ENCODE assay signal across 27 cellular contexts in genomic region chr1:174497461-174497860, GRCh38. TPM values are rescaled to one million over a fixed set of nuclear protein-coding genes. Genes with fewer than 3 reads are reported as not detected.
DNase-seq lines count a peak whose midpoint lies in the region; ATAC-seq, FAIRE-seq and TF ChIP-seq lines count a peak whose summit lies in the region.
"Had no signal": no experiment of that assay in that cellular context is flagged by ENCODE, and none has a peak within 500 bp of the region (broad histone marks: within the 10 kb centered on the region; RNA-seq: fewer than 3 reads in every experiment).

No MANE protein-coding gene starts in this region.

- H2AFZ ChIP-seq in mammary epithelial cell (ENCODE audit: low read depth, low read length) = no peak overlapping the region

- peak overlapping the region; percentile 8 for H3K27ac Mint-ChIP-seq in MCF 10A (ENCODE audit: low read depth, unreplicated experiment)
- H3K27ac Mint-ChIP-seq in WTC11 = peak overlapping the region; percentile 4; the same call in 1 of the 2 replicates
- H3K27ac Mint-ChIP-seq: activated naive CD8-positive, alpha-beta T cell treated with anti-CD3 and anti-CD28 coated beads, Interleukin-2, amount 50 U/mL, for 24 hours; CD4-positive, alpha-beta T cell; memory B cell; T-helper 17 cell had no signal

- H3K4me3 Mint-ChIP-seq in MCF 10A (ENCODE audit: unreplicated experiment) (no peak overlapping the region), WTC11 (no peak overlapping the region)
- H3K4me3 Mint-ChIP-seq: activated naive CD8-positive, alpha-beta T cell treated with anti-CD3 and anti-CD28 coated beads, Interleukin-2, amount 50 U/mL, for 24 hours; CD4-positive, alpha-beta T cell; memory B cell; T-helper 17 cell had no signal

- CTCF ChIA-PET in MCF 10A (lab: Yijun Ruan, JAX) (interaction anchor here (0.7 to 1.6 kb wide), 5 partner anchors 14 to 422 kb away, joined by 3 to 6 read pairs (median 3); no protein-coding TSS in a partner anchor), mammary epithelial cell (lab: Charles Lee; ENCODE audit: low non-redundant PET) (no interaction called here), WTC11 (lab: Charles Lee) (interaction anchor here (0.5 to 0.8 kb wide), 2 partner anchors 46 to 250 kb away, joined by 3 to 4 read pairs; no protein-coding TSS in a partner anchor)

- dilution Hi-C loops in mammary epithelial cell (cut with HindIII; ENCODE audit: low sequenced_read_pairs) = no loop called here

- H3K9ac ChIP-seq in mammary epithelial cell (ENCODE audit: insufficient read depth, low read length) (no peak overlapping the region), colonic mucosa (ENCODE audit: low read depth in 2 of 2, low read length in 2 of 2) (no peak overlapping the region)

- no peaks in the 10 kb centered on the region for H3K36me3 Mint-ChIP-seq in MCF 10A (ENCODE audit: insufficient read depth, unreplicated experiment)
- no peaks in the 10 kb centered on the region for H3K36me3 Mint-ChIP-seq in WTC11

- H3K9me3 Mint-ChIP-seq in MCF 10A (ENCODE audit: unreplicated experiment) (no peaks in the 10 kb centered on the region), WTC11 (no peaks in the 10 kb centered on the region)
- H3K9me3 Mint-ChIP-seq: activated naive CD8-positive, alpha-beta T cell treated with anti-CD3 and anti-CD28 coated beads, Interleukin-2, amount 50 U/mL, for 24 hours; CD4-positive, alpha-beta T cell; memory B cell had no signal

- DNase-seq in MCF 10A (ENCODE audit: unreplicated experiment) (peak; percentile 12), mammary epithelial cell (no peak), WTC11 (ENCODE audit: low spot score) (no peak), globus pallidus (ENCODE audit: low spot score) (peak; percentile 4), renal cortical epithelial cell (ENCODE audit: low read depth) (peak; percentile 19), GM12892 (ENCODE audit: insufficient read length) (no peak), colonic mucosa (no peak), amniotic stem cell (lab: John Stamatoyannopoulos, UW) (no peak)
- DNase-seq: activated CD4-positive, alpha-beta T cell treated with anti-CD3 and anti-CD28 coated beads for 4 hours; activated gamma-delta T cell; activated naive CD8-positive, alpha-beta T cell treated with anti-CD3 and anti-CD28 coated beads, Interleukin-2, amount 50 U/mL, for 24 hours; CD4-positive, alpha-beta T cell; effector CD4-positive, alpha-beta T cell; HCEC 1CT; heart right ventricle; NCI-H1105 treated with DMSO at 0.1 percent for 48 hours; NCI-H1930; NCI-H226; NCI-H748 treated with DMSO at 0.1 percent for 48 hours; small intestine; T-helper 17 cell; transverse colon had no signal

- H3K9me3 ChIP-seq in mammary epithelial cell (replicated peaks; ENCODE audit: insufficient read depth, low read length) (no peaks in the 10 kb centered on the region), colonic mucosa (no peaks in the 10 kb centered on the region)
- H3K9me3 ChIP-seq: heart right ventricle, transverse colon had no signal

- no peaks in the 10 kb centered on the region for H3K4me1 ChIP-seq in mammary epithelial cell (ENCODE audit: insufficient read depth, low read length)
- no peaks in the 10 kb centered on the region for H3K4me1 ChIP-seq in colonic mucosa
- H3K4me1 ChIP-seq: SJSA1 had no signal

- H3K36me3 ChIP-seq in mammary epithelial cell (ENCODE audit: insufficient read depth, low read length) = no peaks in the 10 kb centered on the region
- H3K36me3 ChIP-seq in colonic mucosa = no peaks in the 10 kb centered on the region
- H3K36me3 ChIP-seq: heart right ventricle, SJSA1, transverse colon had no signal

- no peaks in the 10 kb centered on the region for H3K27me3 Mint-ChIP-seq in MCF 10A (ENCODE audit: insufficient read depth, unreplicated experiment)
- H3K27me3 Mint-ChIP-seq in WTC11 (ENCODE audit: low read depth) = no peaks in the 10 kb centered on the region
- H3K27me3 Mint-ChIP-seq: activated naive CD8-positive, alpha-beta T cell treated with anti-CD3 and anti-CD28 coated beads, Interleukin-2, amount 50 U/mL, for 24 hours; CD4-positive, alpha-beta T cell; memory B cell; T-helper 17 cell had no signal

- intact Hi-C loops in MCF 10A (cut with micrococcal nuclease) (no loop called here), mammary epithelial cell (cut with micrococcal nuclease) (no loop called here), colonic mucosa (cut with DNase I) (no loop called here)

- TF ChIP-seq POLR2A in GM12892 (IDR thresholded peaks at IDR 0.05; ENCODE audit: low read depth, low read length) = no peak

- H3K27me3 ChIP-seq in mammary epithelial cell (ENCODE audit: insufficient read depth, low read length) (no peaks in the 10 kb centered on the region), colonic mucosa (no peaks in the 10 kb centered on the region)
- H3K27me3 ChIP-seq: heart right ventricle, SJSA1, transverse colon had no signal

- POLR2A ChIA-PET in MCF 10A (lab: Yijun Ruan, JAX) = interaction anchor here (0.7 to 1.0 kb wide), 2 partner anchors 16 to 27 kb away, joined by 3 to 4 read pairs; no protein-coding TSS in a partner anchor
- POLR2A ChIA-PET in WTC11 (lab: Charles Lee) = no interaction called here

- no peaks in the 10 kb centered on the region for H4K20me1 ChIP-seq in mammary epithelial cell (ENCODE audit: insufficient read depth, low read length)

- peaks cover 5% of the 10 kb centered on the region for H3K4me1 Mint-ChIP-seq in MCF 10A (ENCODE audit: insufficient read depth, unreplicated experiment)
- H3K4me1 Mint-ChIP-seq in WTC11 = peaks cover 4% of the 10 kb centered on the region; the same call in 1 of the 2 replicates

- in situ Hi-C loops in mammary epithelial cell (cut with MboI; ENCODE audit: low sequenced_read_pairs in 2 of 2) = no loop called here

- ATAC-seq in WTC11 = peak; percentile 52; the same call in 1 of the 2 replicates
- ATAC-seq: activated naive CD8-positive, alpha-beta T cell treated with anti-CD3 and anti-CD28 coated beads, Interleukin-2, amount 50 U/mL, for 24 hours; T-helper 17 cell had no signal

- H3K4me3 ChIP-seq in mammary epithelial cell (replicated peaks in 1 of 3; ENCODE audit: insufficient read depth in 1 of 3, low read depth in 2 of 3, low read length in 3 of 3) (no peak overlapping the region), colonic mucosa (no peak overlapping the region)
- H3K4me3 ChIP-seq: heart right ventricle, SJSA1, transverse colon had no signal

- H3K27ac ChIP-seq in mammary epithelial cell (ENCODE audit: insufficient read depth, low read depth, low read length) (no peak overlapping the region), colonic mucosa (no peak overlapping the region)
- H3K27ac ChIP-seq: epithelial cell of prostate, heart right ventricle, SJSA1, transverse colon had no signal

- TF ChIP-seq CTCF in MCF 10A (IDR thresholded peaks at IDR 0.05; ENCODE audit: unreplicated experiment) (no peak), mammary epithelial cell (conservative IDR thresholded peaks at IDR 0.05 in 1 of 2, IDR thresholded peaks at IDR 0.05 in 1 of 2; ENCODE audit: extremely low read depth in 1 of 2, insufficient read depth in 1 of 2, low read depth in 1 of 2, low read length in 2 of 2) (no peak), WTC11 (IDR thresholded peaks at IDR 0.05) (no peak), colonic mucosa (IDR thresholded peaks at IDR 0.05) (no peak)

- BruUV-seq in MCF 10A (replicated peaks; lab: Mats Ljungman, UMichigan) (no TSS peak), mammary epithelial cell (replicated peaks; lab: Mats Ljungman, UMichigan) (no TSS peak)

- no peaks in the 10 kb centered on the region for H3K79me2 ChIP-seq in mammary epithelial cell (ENCODE audit: insufficient read depth, low read length)

- no peak for FAIRE-seq in GM12892 (lab: Jason Lieb, UNC)

- no peak overlapping the region for H3K4me2 ChIP-seq in mammary epithelial cell (ENCODE audit: insufficient read depth, low read depth, low read length)

TF ChIP-seq in WTC11, 78 proteins besides CTCF, POLR2A, EP300 and RAD21:
- no peak for TF ChIP-seq ZNF671 (CRISPR knock-in tag; IDR thresholded peaks at IDR 0.05)
- TF ChIP-seq, protein P1, sequence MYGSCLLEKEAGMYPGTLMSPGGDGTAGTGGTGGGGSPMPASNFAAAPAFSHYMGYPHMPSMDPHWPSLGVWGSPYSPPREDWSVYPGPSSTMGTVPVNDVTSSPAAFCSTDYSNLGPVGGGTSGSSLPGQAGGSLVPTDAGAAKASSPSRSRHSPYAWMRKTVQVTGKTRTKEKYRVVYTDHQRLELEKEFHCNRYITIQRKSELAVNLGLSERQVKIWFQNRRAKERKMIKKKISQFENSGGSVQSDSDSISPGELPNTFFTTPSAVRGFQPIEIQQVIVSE (CRISPR knock-in tag; IDR thresholded peaks at IDR 0.05; ENCODE audit: borderline replicate concordance) = no peak
- TF ChIP-seq CREM (CRISPR knock-in tag; IDR thresholded peaks at IDR 0.05) = no peak

RNA-seq across cellular contexts. Expression of gene GPR52, which starts 49.7 kb away (rescaled TPM):
- total RNA-seq in MCF 10A (2022) = 0.86 and 1.2 TPM in 2 replicates
- total RNA-seq in mammary epithelial cell = 1 to 10 TPM; 1.8 to 3.2 TPM
- not detected for polyA plus RNA-seq in mammary epithelial cell
- polyA minus RNA-seq in mammary epithelial cell = not detected
- 0.22 to 0.41 TPM (median 0.39 TPM) in 3 replicates for total RNA-seq in WTC11 (2021)
- total RNA-seq in renal cortical epithelial cell = 0.17 and 1.3 TPM in 2 replicates
- 2.7 TPM for polyA plus RNA-seq in GM12892 (2012; ENCODE audit: missing spikeins)
- 1 to 10 TPM in 1 of 2 donors, under 1 TPM in 1; 0.82 to 1.4 TPM for total RNA-seq in colonic mucosa
- total RNA-seq: HT1080, M059J had no signal

Comparison
In these comparisons a context has a peak if more than half of its experiments do, and no peak if none do; other contexts are left out.
1. DNase-seq: peak in MCF 10A (single experiment), globus pallidus (single experiment) and renal cortical epithelial cell (single experiment); none in mammary epithelial cell (single experiment), WTC11 (single experiment), GM12892 (single experiment), colonic mucosa (single experiment) and amniotic stem cell (single experiment).